In the genomic region with DNA sequence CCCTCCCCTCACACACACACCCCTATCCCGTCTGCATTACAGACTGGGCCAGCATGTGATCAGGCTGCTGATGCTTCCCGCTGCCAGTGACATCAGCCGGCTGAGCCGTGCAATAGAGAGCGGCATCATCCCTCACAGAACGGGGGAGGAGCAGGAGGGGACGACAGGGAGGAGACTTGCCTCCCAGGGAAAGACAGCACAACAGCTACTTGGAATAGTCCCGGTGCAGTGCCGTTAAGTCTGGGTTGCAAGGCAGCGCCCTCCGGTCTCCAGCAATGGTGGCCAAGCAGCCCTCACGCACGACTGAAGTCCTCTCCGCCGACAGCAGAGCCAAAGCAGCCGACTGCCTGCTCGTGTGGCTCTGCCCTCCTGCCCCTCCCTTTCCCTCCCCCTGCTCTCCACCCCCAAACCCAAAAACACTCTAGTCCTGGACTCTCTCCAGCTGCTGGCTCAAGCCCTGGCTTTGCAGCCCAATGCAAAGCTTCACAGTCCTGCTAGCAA, we compare ENCODE assay signal across 8 cellular contexts. TPM values are rescaled to one million over a fixed set of nuclear protein-coding genes. Genes with fewer than 3 reads are reported as not detected.
DNase-seq lines count a peak whose midpoint lies in the region; ATAC-seq, FAIRE-seq and TF ChIP-seq lines count a peak whose summit lies in the region.

No MANE protein-coding gene starts in this region.

- H3K9me3 ChIP-seq in SJCRH30 (replicated peaks) (no peaks in the 10 kb centered on the region), neuron (ENCODE audit: low read length) (no peaks in the 10 kb centered on the region)

- ATAC-seq in GM21529 (IDR thresholded peaks at IDR 0.05; ENCODE audit: unreplicated experiment) = no peak
- no peak for ATAC-seq in GM21390 (IDR thresholded peaks at IDR 0.05; ENCODE audit: unreplicated experiment)
- ATAC-seq in HG02840 (IDR thresholded peaks at IDR 0.05; ENCODE audit: low FRiP score, unreplicated experiment) = no peak

- H3K4me3 ChIP-seq in SJCRH30 (peak overlapping the region; percentile 36), neuron (ENCODE audit: low read length) (peak overlapping the region; percentile 41)

- H3K4me1 ChIP-seq in SJCRH30 (no peaks in the 10 kb centered on the region), neuron (ENCODE audit: insufficient read depth, low read length) (peaks cover 15% of the 10 kb centered on the region)

- no peak for FAIRE-seq in frontal cortex (lab: Jason Lieb, UNC)

- H2AFZ ChIP-seq in neuron (ENCODE audit: low read depth, low read length) = peak overlapping the region; percentile 41

- DNase-seq in HEK293T (ENCODE audit: extremely low spot score) (peak; percentile 59), SJCRH30 (peak; percentile 42 to 55), frontal cortex (ENCODE audit: low spot score in 2 of 2) (peak; percentile 47 to 68), DMS114 treated with DMSO at 0.1 percent for 48 hours (lab: John Stamatoyannopoulos, UW; ENCODE audit: unreplicated experiment) (no peak)

- H3K27ac ChIP-seq in SJCRH30 = no peak overlapping the region

- H3K27me3 ChIP-seq in SJCRH30 (peaks cover 22% of the 10 kb centered on the region), neuron (ENCODE audit: insufficient read depth, low read length) (peaks cover 10% of the 10 kb centered on the region)

- POLR2A ChIA-PET in HEK293T (lab: Yijun Ruan, JAX) = interaction anchor here (0.7 to 3.8 kb wide), 3 partner anchors 15 to 178 kb away, joined by 3 to 24 read pairs (median 8); partner anchors contain the start of gene RPS17

- H3K36me3 ChIP-seq in SJCRH30 (no peaks in the 10 kb centered on the region), neuron (ENCODE audit: insufficient read depth, low read length) (no peaks in the 10 kb centered on the region)

- CTCF ChIA-PET in HEK293T (lab: Yijun Ruan, JAX) = interaction anchor here (0.6 kb wide), 1 partner anchor 18 kb away, joined by 3 read pairs; no protein-coding TSS in a partner anchor

TF ChIP-seq in HEK293T, 16 proteins besides CTCF, POLR2A, EP300 and RAD21:
- TF ChIP-seq SP1 (IDR thresholded peaks at IDR 0.05) = no peak
- TF ChIP-seq ELF4 (IDR thresholded peaks at IDR 0.05) = no peak
- no peak for TF ChIP-seq SUZ12 (IDR thresholded peaks at IDR 0.05)
- TF ChIP-seq TARDBP (IDR thresholded peaks at IDR 0.05) = no peak
- no peak for TF ChIP-seq FOXM1 (IDR thresholded peaks at IDR 0.05; ENCODE audit: borderline replicate concordance)
- no peak for TF ChIP-seq L3MBTL2 (conservative IDR thresholded peaks at IDR 0.05)
- no peak for TF ChIP-seq ARNT (IDR thresholded peaks at IDR 0.05)
- no peak for TF ChIP-seq LEF1 (IDR thresholded peaks at IDR 0.05; ENCODE audit: borderline replicate concordance)
- TF ChIP-seq ZNF384 (IDR thresholded peaks at IDR 0.05) = no peak
- no peak for TF ChIP-seq BHLHE40 (IDR thresholded peaks at IDR 0.05; ENCODE audit: borderline replicate concordance)
- TF ChIP-seq HDGF (IDR thresholded peaks at IDR 0.05; ENCODE audit: borderline replicate concordance) = no peak

RNA-seq across cellular contexts. Expression of gene RPS17, which starts 31.5 kb away (rescaled TPM):
- total RNA-seq in SJCRH30 (2014; rRNA removed; shearing (Covaris generic)) = 5,360 and 5,605 TPM in 2 replicates
- 1,382 TPM for total RNA-seq in frontal cortex
